8 cellular contexts compared by ENCODE assay signal in the genomic region with DNA sequence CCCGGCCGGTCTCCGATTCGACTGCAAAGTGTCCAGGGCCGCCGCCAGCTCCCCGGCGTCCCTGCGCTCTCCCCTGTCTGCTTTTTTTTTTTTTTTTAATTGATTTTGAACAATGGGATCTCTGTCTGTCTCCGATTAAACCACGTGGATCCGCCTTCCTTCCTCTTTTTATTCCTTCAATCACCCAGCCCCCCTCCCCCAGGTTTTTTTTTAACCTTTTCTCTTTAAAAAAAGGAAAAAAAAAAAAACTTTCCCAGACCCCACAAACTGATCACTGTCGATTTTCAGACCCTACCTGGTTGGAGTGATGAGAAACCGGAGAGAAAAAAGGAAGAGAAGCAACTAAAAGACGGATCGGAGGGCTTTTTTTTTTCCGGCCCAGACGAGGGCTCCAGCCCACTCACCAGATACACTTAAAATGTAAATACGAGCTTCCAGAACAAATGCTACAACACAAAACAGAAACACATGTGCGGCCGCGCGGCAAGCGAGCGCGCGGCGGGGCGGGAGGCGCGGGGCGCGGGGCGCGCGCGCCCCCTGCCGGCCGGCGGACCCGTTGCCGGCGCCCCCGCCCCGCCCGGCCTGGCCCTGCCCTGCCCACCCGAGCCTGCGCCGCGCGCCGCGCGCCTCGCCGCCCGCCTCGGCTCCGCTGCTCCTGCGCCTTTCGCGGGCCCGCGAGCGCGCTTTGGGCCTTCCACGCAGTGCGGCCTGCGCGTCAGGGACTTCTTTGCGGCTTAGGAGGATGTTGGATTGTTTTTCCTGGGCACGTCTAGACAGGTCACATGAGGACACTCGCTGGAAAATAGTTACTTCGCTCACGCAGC. TPM values are rescaled to one million over a fixed set of nuclear protein-coding genes. Genes with fewer than 3 reads are reported as not detected.
DNase-seq lines count a peak whose midpoint lies in the region; FAIRE-seq and TF ChIP-seq lines count a peak whose summit lies in the region.

A gene (minus strand): TSS at position 428 of the 824 bp plus-strand sequence. CDS start 1,163 bp downstream, outside the sequence.

- peak; percentile 72 for TF ChIP-seq POLR2A in Raji (IDR thresholded peaks at IDR 0.05; ENCODE audit: insufficient read depth, low read depth, low read length)

- H2BK15ac ChIP-seq in neuronal stem cell (ENCODE audit: low read length): peak within 1 kb of the TSS; percentile 68

- H3K9me2 ChIP-seq in Karpas-422 (replicated peaks; ENCODE audit: insufficient read depth, low read length): no peaks in the 10 kb centered on the region

- H3K4me1 ChIP-seq in Karpas-422 (ENCODE audit: low read length): peaks cover 23% of the 10 kb centered on the region
- H3K4me1 ChIP-seq in neuronal stem cell (ENCODE audit: control insufficient read depth in 2 of 2, insufficient read depth in 1 of 2, low read depth in 1 of 2, low read length in 2 of 2): peaks cover 16 to 27% of the 10 kb centered on the region in 2 donors

- no peaks in the 10 kb centered on the region for H3K9me3 ChIP-seq in Karpas-422 (ENCODE audit: low read length)
- H3K9me3 ChIP-seq in neuronal stem cell (replicated peaks in 1 of 2; ENCODE audit: control insufficient read depth in 2 of 2, insufficient read depth in 1 of 2, low read depth in 1 of 2, low read length in 2 of 2): no peaks in the 10 kb centered on the region

- H3K9ac ChIP-seq in Karpas-422 (ENCODE audit: low read length) (peak within 1 kb of the TSS; percentile 100), neuronal stem cell (ENCODE audit: low read depth, low read length, poor library complexity) (peak within 1 kb of the TSS; percentile 98)

- H4K20me1 ChIP-seq in Karpas-422 (ENCODE audit: insufficient read depth, low read depth, low read length): peaks cover 30% of the 10 kb centered on the region

- H3K4me2 ChIP-seq in Karpas-422 (ENCODE audit: low read depth, low read length, poor library complexity, severe bottlenecking): peak within 1 kb of the TSS; percentile 81
- H3K4me2 ChIP-seq in neuronal stem cell (ENCODE audit: insufficient read depth, low read length, poor library complexity, severe bottlenecking): peak within 1 kb of the TSS; percentile 85

- peak within 1 kb of the TSS; percentile 29 for H3K4ac ChIP-seq in neuronal stem cell (ENCODE audit: low read length)

- H3K27ac ChIP-seq in Karpas-422 (ENCODE audit: low read length) (peak within 1 kb of the TSS; percentile 99), neuronal stem cell (replicated peaks; ENCODE audit: low read length) (peak within 1 kb of the TSS; percentile 87), substantia nigra (ENCODE audit: low read depth, low read length, poor library complexity, severe bottlenecking) (peak within 1 kb of the TSS; percentile 92)

- H3K4me3 ChIP-seq in Karpas-422 (ENCODE audit: low read length) (peak within 1 kb of the TSS; percentile 99), neuronal stem cell (ENCODE audit: low read length in 2 of 2) (peak within 1 kb of the TSS; percentile 84 to 95)

- H2AFZ ChIP-seq in Karpas-422 (ENCODE audit: low read length): peak within 1 kb of the TSS; percentile 87
- peak within 1 kb of the TSS; percentile 93 for H2AFZ ChIP-seq in neuronal stem cell (ENCODE audit: low read length)

- H2BK120ac ChIP-seq in neuronal stem cell (ENCODE audit: low read depth, low read length): no peak within 1 kb of the TSS

- H2BK12ac ChIP-seq in neuronal stem cell (ENCODE audit: low read length): no peak within 1 kb of the TSS

- no peak for TF ChIP-seq CTCF in GM20000 (IDR thresholded peaks at IDR 0.05; ENCODE audit: extremely low read depth, missing control alignments)

- peak within 1 kb of the TSS; percentile 43 for H3K14ac ChIP-seq in neuronal stem cell (ENCODE audit: low read length)

- DNase-seq in CMK (ENCODE audit: low read depth) (peak; percentile 66), GM20000 (ENCODE audit: low spot score) (peak; percentile 96), Karpas-422 (peak; percentile 91), frontal cortex (ENCODE audit: low spot score in 2 of 2) (peak; percentile 88 to 94), neuronal stem cell (ENCODE audit: low spot score) (peak; percentile 62), substantia nigra (lab: John Stamatoyannopoulos, UW) (peak in 42 of 49 donors; percentile 5 to 81 (median 44))
- DNase-seq in activated naive CD4-positive, alpha-beta T cell (lab: John Stamatoyannopoulos, UW): peak; percentile 39 to 71 (median 49)

- H2AK5ac ChIP-seq in neuronal stem cell (ENCODE audit: low read depth, low read length): peak within 1 kb of the TSS; percentile 87

- peak within 1 kb of the TSS; percentile 51 for H3K23ac ChIP-seq in neuronal stem cell (ENCODE audit: low read depth, low read length, poor library complexity)

- H3K36me3 ChIP-seq in Karpas-422 (ENCODE audit: insufficient read depth, low read length): peaks cover 24% of the 10 kb centered on the region
- H3K36me3 ChIP-seq in neuronal stem cell (replicated peaks in 1 of 2; ENCODE audit: control insufficient read depth in 2 of 2, insufficient read depth in 2 of 2, low read length in 2 of 2): peaks cover 14 to 22% of the 10 kb centered on the region in 2 donors

- no CpG with 5 or more reads among the region's 75 CpGs for WGBS in neuronal stem cell (ENCODE audit: extremely low coverage in 2 of 2, insufficient read length in 2 of 2, insufficient replicate concordance in 1 of 2), 2 donors

- peak within 1 kb of the TSS; percentile 98 for H2BK5ac ChIP-seq in neuronal stem cell (ENCODE audit: low read length)

- peak within 1 kb of the TSS; percentile 7 for H4K91ac ChIP-seq in neuronal stem cell (ENCODE audit: low read depth, low read length, poor library complexity)

- FAIRE-seq in frontal cortex (lab: Jason Lieb, UNC): no peak

- H3K27me3 ChIP-seq in Karpas-422 (ENCODE audit: low read length): no peaks in the 10 kb centered on the region
- H3K27me3 ChIP-seq in neuronal stem cell (ENCODE audit: control insufficient read depth in 3 of 3, insufficient read depth in 3 of 3, low read depth in 1 of 3, low read length in 3 of 3): peaks cover 0 to 19% (median 6%) of the 10 kb centered on the region in 3 experiments

- no peak within 1 kb of the TSS for H4K8ac ChIP-seq in neuronal stem cell (ENCODE audit: low read depth, low read length)

- H3K79me1 ChIP-seq in neuronal stem cell (ENCODE audit: low read depth, low read length): peaks cover 7% of the 10 kb centered on the region

- peaks cover 40% of the 10 kb centered on the region for H3K79me2 ChIP-seq in Karpas-422 (ENCODE audit: low read length)

- peak within 1 kb of the TSS; percentile 97 for H3K18ac ChIP-seq in neuronal stem cell (ENCODE audit: low read length)

RNA-seq across cellular contexts. Expression of the gene that starts here (rescaled TPM):
- total RNA-seq in Karpas-422 (2014; rRNA removed; shearing (Covaris generic); ENCODE audit: low replicate concordance): 84.2 and 94.5 TPM in 2 replicates
- 27.7 TPM for total RNA-seq in frontal cortex
- polyA plus RNA-seq in neuronal stem cell (2013, experiment 1 of 2): 122 TPM
- polyA plus RNA-seq in neuronal stem cell (2013, experiment 2 of 2): 124 TPM

Comparison
In these comparisons a context has a peak if more than half of its experiments do, and no peak if none do; other contexts are left out.
1. Peak in every context shown above with its lines: DNase-seq, H3K4me3 ChIP-seq and H3K27ac ChIP-seq.
2. DNase-seq: peak in every context shown above with its lines; median percentile 96 in GM20000; 91 in Karpas-422; 91 in frontal cortex; 66 in CMK; 62 in neuronal stem cell; 49 in activated naive CD4-positive, alpha-beta T cell; 44 in substantia nigra.